In genomic region chr3:21477896-21478295, GRCh38 we compare ENCODE assay signal across 18 cellular contexts.
DNase-seq lines count a peak whose midpoint lies in the region; ATAC-seq, FAIRE-seq and TF ChIP-seq lines count a peak whose summit lies in the region.
"Had no signal": no experiment of that assay in that cellular context is flagged by ENCODE, and none has a peak within 500 bp of the region (broad histone marks: within the 10 kb centered on the region; RNA-seq: fewer than 3 reads in every experiment).

No MANE protein-coding gene starts in this region.

- FAIRE-seq in GM12891 (lab: Jason Lieb, UNC), result no peak
- FAIRE-seq: GM18507, HTR-8/SVneo had no signal

- TF ChIP-seq POLR2A in gastroesophageal sphincter (IDR thresholded peaks at IDR 0.05) (no peak), GM12891 (IDR thresholded peaks at IDR 0.05; ENCODE audit: low read depth, low read length) (no peak)

- H3K4me3 ChIP-seq in BJ (ENCODE audit: low read depth, low read length), result no peak overlapping the region
- H3K4me3 ChIP-seq in gastroesophageal sphincter, result no peak overlapping the region
- H3K4me3 ChIP-seq: PC-9, SJCRH30 had no signal

- no peaks in the 10 kb centered on the region for H3K9me3 ChIP-seq in gastroesophageal sphincter
- H3K9me3 ChIP-seq: SJCRH30 had no signal

- POLR2A ChIA-PET in BJ (lab: Charles Lee), result no interaction called here

- H3K27me3 ChIP-seq in BJ (ENCODE audit: control insufficient read depth, insufficient read depth, low read length) (no peaks in the 10 kb centered on the region), gastroesophageal sphincter (no peaks in the 10 kb centered on the region)
- H3K27me3 ChIP-seq: SJCRH30 had no signal

- H3K36me3 ChIP-seq in BJ (ENCODE audit: control insufficient read depth, insufficient read depth, low read length) (no peaks in the 10 kb centered on the region), gastroesophageal sphincter (no peaks in the 10 kb centered on the region)
- H3K36me3 ChIP-seq: SJCRH30 had no signal

- no peaks in the 10 kb centered on the region for H3K4me1 ChIP-seq in gastroesophageal sphincter
- H3K4me1 ChIP-seq: SJCRH30 had no signal

- DNase-seq in BJ (ENCODE audit: low read depth), result peak; percentile 62
- peak; percentile 83 for DNase-seq in HS-27A (ENCODE audit: low read depth)
- DNase-seq in dedifferentiated amniotic fluid mesenchymal stem cell (ENCODE audit: extremely low spot score), result peak; percentile 52
- DNase-seq in amygdala (lab: John Stamatoyannopoulos, UW), result no peak
- no peak for DNase-seq in GM12891 (ENCODE audit: insufficient read length, low spot score)
- DNase-seq: Calu3; CD4-positive, alpha-beta T cell; DMS53; NCI-H1105 treated with DMSO at 0.1 percent for 48 hours; NCI-H1694 treated with DMSO at 0.1 percent for 48 hours; NCI-H446 treated with DMSO at 0.1 percent for 48 hours; NCI-H82; PC-9; SJCRH30 had no signal

- no peak for TF ChIP-seq CTCF in BJ (IDR thresholded peaks at IDR 0.05; ENCODE audit: insufficient read depth, low read depth, low read length)
- no peak for TF ChIP-seq CTCF in gastroesophageal sphincter (IDR thresholded peaks at IDR 0.05)

- no peak overlapping the region for H3K27ac ChIP-seq in gastroesophageal sphincter
- H3K27ac ChIP-seq: PC-9, SJCRH30 had no signal

- TF ChIP-seq EP300 in gastroesophageal sphincter (IDR thresholded peaks at IDR 0.05), result no peak

- CTCF ChIA-PET in BJ (lab: Yijun Ruan, JAX), result no interaction called here

- ATAC-seq in gastroesophageal sphincter (peak; percentile 34), GM18498 (IDR thresholded peaks at IDR 0.05; ENCODE audit: unreplicated experiment) (no peak)

TF ChIP-seq in GM12891, 5 proteins besides CTCF, POLR2A, EP300 and RAD21:
- no peak for TF ChIP-seq POU2F2 (IDR thresholded peaks at IDR 0.05; ENCODE audit: low read depth, low read length)
- TF ChIP-seq POLR2AphosphoS5 (IDR thresholded peaks at IDR 0.05; ENCODE audit: low read depth, low read length), result no peak
- no peak for TF ChIP-seq SPI1 (IDR thresholded peaks at IDR 0.05; ENCODE audit: low read depth, low read length)
- no peak for TF ChIP-seq TAF1 (IDR thresholded peaks at IDR 0.05; ENCODE audit: low read depth, low read length)
- no peak for TF ChIP-seq PAX5 (IDR thresholded peaks at IDR 0.05; ENCODE audit: insufficient read depth, low read length, severe bottlenecking)

Comparison
In these comparisons a context has a peak if more than half of its experiments do, and no peak if none do; other contexts are left out.
1. DNase-seq: peak in BJ (single experiment), HS-27A (single experiment) and dedifferentiated amniotic fluid mesenchymal stem cell (single experiment); none in amygdala (0 of 56) and GM12891 (single experiment).